In genomic region chr5:96718635-96719077, GRCh38 we compare ENCODE assay signal across 10 cellular contexts. TPM values are rescaled to one million over a fixed set of nuclear protein-coding genes. Genes with fewer than 3 reads are reported as not detected.
A peak's percentile ranks its signal among the peaks of the same experiment; 100 is the strongest.
DNase-seq lines count a peak whose midpoint lies in the region; ATAC-seq and TF ChIP-seq lines count a peak whose summit lies in the region.
"Had no signal": no experiment of that assay in that cellular context is flagged by ENCODE, and none has a peak within 500 bp of the region (broad histone marks: within the 10 kb centered on the region; RNA-seq: fewer than 3 reads in every experiment).

No MANE protein-coding gene starts in this region.

- no peak for TF ChIP-seq POLR2A in suprapubic skin (IDR thresholded peaks at IDR 0.05)

- WGBS in suprapubic skin = 30% methylated on average over 7 of the region's 7 CpGs

- H3K9me3 ChIP-seq in suprapubic skin = no peaks in the 10 kb centered on the region

- peaks cover 78% of the 10 kb centered on the region for H3K4me1 ChIP-seq in suprapubic skin

- ATAC-seq in left cardiac atrium (peak; percentile 25 to 77), HG02571 (IDR thresholded peaks at IDR 0.05; ENCODE audit: unreplicated experiment) (no peak), GM19455 (IDR thresholded peaks at IDR 0.05; ENCODE audit: unreplicated experiment) (no peak)
- ATAC-seq: activated T-cell treated with anti-CD3 and anti-CD28 coated beads, Interleukin-2, amount 50 U/mL, for 4 hours had no signal

- no peak for TF ChIP-seq CTCF in suprapubic skin (IDR thresholded peaks at IDR 0.05)

- no peak for TF ChIP-seq EP300 in suprapubic skin (IDR thresholded peaks at IDR 0.05)

- DNase-seq in DMS153 (lab: John Stamatoyannopoulos, UW) (peak; percentile 52), DMS153 treated with DMSO at 0.1 percent for 48 hours (lab: John Stamatoyannopoulos, UW; ENCODE audit: unreplicated experiment) (no peak), SK-MEL-5 (ENCODE audit: low read depth, low spot score) (peak; percentile 95), left cardiac atrium (peak; percentile 81), suprapubic skin (ENCODE audit: low spot score in 2 of 2) (peak; percentile 84 to 86), glomerular visceral epithelial cell (ENCODE audit: extremely low spot score) (no peak)
- DNase-seq: activated T-cell treated with anti-CD3 and anti-CD28 coated beads, Interleukin-2, amount 50 U/mL, for 4 hours; NCI-H1417 treated with DMSO at 0.1 percent for 48 hours had no signal

- H3K27me3 ChIP-seq in suprapubic skin = no peaks in the 10 kb centered on the region

- intact Hi-C loops in left cardiac atrium (cut with DNase I) = no loop called here

- peak overlapping the region; percentile 72 for H3K27ac ChIP-seq in suprapubic skin

- no peaks in the 10 kb centered on the region for H3K36me3 ChIP-seq in suprapubic skin

- in situ Hi-C loops in SK-MEL-5 (cut with HindIII; ENCODE audit: low pct_unique_long_range_greater_than_20kb, low sequenced_read_pairs) = no loop called here

- no peak overlapping the region for H3K4me3 ChIP-seq in suprapubic skin

RNA-seq across cellular contexts. Expression of gene CAST, which starts 56.5 kb away (rescaled TPM):
- 283 and 285 TPM in 2 replicates for total RNA-seq in SK-MEL-5 (2014; rRNA removed; shearing (Covaris generic))
- 163 and 188 TPM in 2 replicates for polyA plus RNA-seq in SK-MEL-5 (2015; cell fraction: cytosol; rRNA removed)
- polyA plus RNA-seq in SK-MEL-5 (2015; cell fraction: nucleus; rRNA removed) = 228 and 244 TPM in 2 replicates
- total RNA-seq in left cardiac atrium (100 to 1,000 TPM; 422 to 589 TPM), suprapubic skin (100 to 1,000 TPM; 381 to 577 (median 400) TPM)

Comparison
In these comparisons a context has a peak if more than half of its experiments do, and no peak if none do; other contexts are left out.
1. DNase-seq: peak in DMS153 (single experiment), SK-MEL-5 (single experiment), left cardiac atrium (single experiment) and suprapubic skin (2 of 2); none in DMS153 treated with DMSO at 0.1 percent for 48 hours (single experiment) and glomerular visceral epithelial cell (single experiment).
2. ATAC-seq: peak in left cardiac atrium (2 of 2); none in HG02571 (single experiment) and GM19455 (single experiment).